Comparison of ENCODE assay signal across 10 cellular contexts in genomic region chr2:12169060-12169406, GRCh38.
DNase-seq lines count a peak whose midpoint lies in the region; ATAC-seq and TF ChIP-seq lines count a peak whose summit lies in the region.
"Had no signal": no experiment of that assay in that cellular context is flagged by ENCODE, and none has a peak within 500 bp of the region (broad histone marks: within the 10 kb centered on the region; RNA-seq: fewer than 3 reads in every experiment).

No MANE protein-coding gene starts in this region.

- H3K4me1 ChIP-seq in thoracic aorta (ENCODE audit: control insufficient read depth in 1 of 2, low read depth in 2 of 2) = peaks cover 14 to 24% of the 10 kb centered on the region in 2 donors

- no peaks in the 10 kb centered on the region for H3K36me3 ChIP-seq in thoracic aorta
- H3K36me3 ChIP-seq: BE2C had no signal

- peaks cover 17% of the 10 kb centered on the region for H3K4me1 Mint-ChIP-seq in T-helper 1 cell treated with Interleukin-12 subunit alpha and Interleukin-12 subunit beta and Interleukin-4 antibody, amounts not matched to agents 30 μg/mL and 1 μg/mL, for 36 hours (ENCODE audit: low read depth)

- DNase-seq in T-helper 1 cell (no peak), astrocyte of the hippocampus (ENCODE audit: low read depth, low spot score) (peak; percentile 86), kidney tubule cell (ENCODE audit: low spot score) (peak; percentile 54), thoracic aorta (ENCODE audit: low spot score) (no peak)
- DNase-seq in stimulated activated CD4-positive, alpha-beta T cell treated with anti-CD3 and anti-CD28 coated beads, Interleukin-2, amount 100 ng/mL, for 24 hours = no peak
- DNase-seq in effector CD4-positive, alpha-beta T cell = no peak
- DNase-seq: BE2C; stimulated activated CD8-positive, alpha-beta memory T cell treated with anti-CD3 and anti-CD28 coated beads, Interleukin-4, amount 100 ng/mL, for 48 hours had no signal

- no peaks in the 10 kb centered on the region for H3K9me3 ChIP-seq in thoracic aorta
- H3K9me3 ChIP-seq: BE2C had no signal

- TF ChIP-seq CTCF in thoracic aorta (IDR thresholded peaks at IDR 0.05) = no peak

- peak overlapping the region; percentile 28 to 61 for H3K27ac ChIP-seq in thoracic aorta

- no peak overlapping the region for H3K4me3 ChIP-seq in thoracic aorta

- H3K27me3 Mint-ChIP-seq in T-helper 1 cell treated with Interleukin-12 subunit alpha and Interleukin-12 subunit beta and Interleukin-4 antibody, amounts not matched to agents 30 μg/mL and 1 μg/mL, for 36 hours (ENCODE audit: low read depth) = peaks cover 4% of the 10 kb centered on the region

- no peaks in the 10 kb centered on the region for H3K27me3 ChIP-seq in thoracic aorta (replicated peaks; ENCODE audit: insufficient read depth)
- H3K27me3 ChIP-seq: BE2C had no signal

- H3K4me3 Mint-ChIP-seq in T-helper 1 cell treated with Interleukin-12 subunit alpha and Interleukin-12 subunit beta and Interleukin-4 antibody, amounts not matched to agents 30 μg/mL and 1 μg/mL, for 36 hours = no peak overlapping the region

- no peaks in the 10 kb centered on the region for H3K36me3 Mint-ChIP-seq in T-helper 1 cell treated with Interleukin-12 subunit alpha and Interleukin-12 subunit beta and Interleukin-4 antibody, amounts not matched to agents 30 μg/mL and 1 μg/mL, for 36 hours (ENCODE audit: low read depth)

- H3K27ac Mint-ChIP-seq in T-helper 1 cell treated with Interleukin-12 subunit alpha and Interleukin-12 subunit beta and Interleukin-4 antibody, amounts not matched to agents 30 μg/mL and 1 μg/mL, for 36 hours = peak overlapping the region; percentile 54

- H3K9me3 Mint-ChIP-seq in T-helper 1 cell treated with Interleukin-12 subunit alpha and Interleukin-12 subunit beta and Interleukin-4 antibody, amounts not matched to agents 30 μg/mL and 1 μg/mL, for 36 hours = no peaks in the 10 kb centered on the region

- ATAC-seq in thoracic aorta (ENCODE audit: insufficient number of reproducible peaks, low FRiP score, low read depth) = peak; percentile 27
- no peak for ATAC-seq in GM21528 (IDR thresholded peaks at IDR 0.05; ENCODE audit: low FRiP score, unreplicated experiment)

Comparison
In these comparisons a context has a peak if more than half of its experiments do, and no peak if none do; other contexts are left out.
1. DNase-seq: peak in astrocyte of the hippocampus (single experiment) and kidney tubule cell (single experiment); none in T-helper 1 cell (0 of 5), thoracic aorta (single experiment), stimulated activated CD4-positive, alpha-beta T cell treated with anti-CD3 and anti-CD28 coated beads, Interleukin-2, amount 100 ng/mL, for 24 hours (0 of 2) and effector CD4-positive, alpha-beta T cell (single experiment).